ENCODE assay signal across 1 cellular context in the genomic region with DNA sequence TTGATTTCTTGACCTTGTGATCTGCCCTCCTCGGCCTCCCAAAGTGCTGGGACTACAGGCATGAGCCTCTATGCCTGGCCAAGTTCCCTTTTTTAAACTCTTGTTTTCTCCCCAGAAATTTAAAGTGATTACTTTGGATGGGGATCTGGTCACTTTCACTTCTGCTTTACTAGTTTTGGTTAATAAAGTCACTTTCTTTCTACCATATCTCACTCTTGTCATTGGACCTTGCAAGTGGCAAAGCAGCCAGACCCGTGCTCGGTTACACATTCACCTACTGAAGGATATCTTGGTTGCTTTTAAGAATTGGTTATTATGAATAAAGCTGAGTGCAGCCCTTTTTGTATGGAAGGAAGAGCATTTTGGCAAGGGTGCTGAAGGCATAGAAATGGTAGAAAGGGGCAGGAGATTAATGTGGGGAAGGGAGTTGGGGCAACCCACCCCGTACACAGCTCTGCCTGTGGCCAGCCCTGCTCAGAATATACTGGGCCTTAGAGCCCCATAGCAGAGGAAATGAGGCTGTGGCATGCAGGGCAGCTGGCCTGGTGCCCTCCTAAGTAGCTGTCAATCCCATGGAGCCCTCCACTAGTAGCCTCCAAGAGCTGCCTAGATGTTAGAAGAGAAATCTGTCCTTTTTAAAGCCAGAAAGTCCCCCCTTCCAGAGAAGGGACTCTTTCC.
TF ChIP-seq lines count a peak whose summit lies in the region.

No MANE protein-coding gene starts in this region.

TF ChIP-seq in GM12878, 131 proteins besides CTCF, POLR2A, EP300 and RAD21 (continued from another document and continues in another):
- TF ChIP-seq PAX8 (IDR thresholded peaks at IDR 0.05) (no peak), NR2C1 (IDR thresholded peaks at IDR 0.05) (no peak), RBBP5 (conservative IDR thresholded peaks at IDR 0.05) (no peak), WRNIP1 (IDR thresholded peaks at IDR 0.05; ENCODE audit: borderline replicate concordance, low read depth, low read length) (no peak), SUZ12 (IDR thresholded peaks at IDR 0.05; ENCODE audit: unreplicated experiment) (no peak), HDGF (IDR thresholded peaks at IDR 0.05) (no peak), MEF2A (IDR thresholded peaks at IDR 0.05; ENCODE audit: insufficient read depth, low read depth, low read length) (no peak), ZBED1 (IDR thresholded peaks at IDR 0.05; ENCODE audit: borderline replicate concordance) (no peak), IKZF2 (IDR thresholded peaks at IDR 0.05) (peak; percentile 100), IRF4 (IDR thresholded peaks at IDR 0.05; ENCODE audit: low read depth, low read length) (peak; percentile 83), SUPT20H (IDR thresholded peaks at IDR 0.05; ENCODE audit: borderline replicate concordance, control insufficient read depth, low read depth, low read length) (no peak), CHD1 (IDR thresholded peaks at IDR 0.05; ENCODE audit: low read depth, low read length) (no peak), RUNX3 (IDR thresholded peaks at IDR 0.05; ENCODE audit: low read length) (peak; percentile 74), SMAD1 (IDR thresholded peaks at IDR 0.05; ENCODE audit: low read depth, partially characterized antibody) (no peak), KAT2A (conservative IDR thresholded peaks at IDR 0.05; ENCODE audit: control insufficient read depth, low read depth, low read length) (no peak), EZH2 (IDR thresholded peaks at IDR 0.05; ENCODE audit: borderline replicate concordance, control insufficient read depth, low read depth, low read length) (no peak), RELA (IDR thresholded peaks at IDR 0.05; ENCODE audit: borderline replicate concordance, partially characterized antibody) (no peak), CBX3 (IDR thresholded peaks at IDR 0.05; ENCODE audit: borderline replicate concordance, low read depth) (no peak), CHD4 (IDR thresholded peaks at IDR 0.05) (no peak; the same call in 1 of the 2 replicates), MTA3 (IDR thresholded peaks at IDR 0.05; ENCODE audit: borderline replicate concordance, low read length) (0 out of 2 replicates have a peak, but pooled peaks have one; percentile 68), HDAC2 (IDR thresholded peaks at IDR 0.05) (no peak), RB1 (IDR thresholded peaks at IDR 0.05; ENCODE audit: borderline replicate concordance) (0 out of 2 replicates have a peak, but pooled peaks have one; percentile 13), NFYA (IDR thresholded peaks at IDR 0.05; ENCODE audit: borderline replicate concordance, low read depth, low read length) (no peak), YBX1 (IDR thresholded peaks at IDR 0.05) (no peak), GABPA (IDR thresholded peaks at IDR 0.05; ENCODE audit: low read depth) (no peak), KDM1A (IDR thresholded peaks at IDR 0.05; ENCODE audit: borderline replicate concordance) (no peak)
- TF ChIP-seq, protein P1, sequence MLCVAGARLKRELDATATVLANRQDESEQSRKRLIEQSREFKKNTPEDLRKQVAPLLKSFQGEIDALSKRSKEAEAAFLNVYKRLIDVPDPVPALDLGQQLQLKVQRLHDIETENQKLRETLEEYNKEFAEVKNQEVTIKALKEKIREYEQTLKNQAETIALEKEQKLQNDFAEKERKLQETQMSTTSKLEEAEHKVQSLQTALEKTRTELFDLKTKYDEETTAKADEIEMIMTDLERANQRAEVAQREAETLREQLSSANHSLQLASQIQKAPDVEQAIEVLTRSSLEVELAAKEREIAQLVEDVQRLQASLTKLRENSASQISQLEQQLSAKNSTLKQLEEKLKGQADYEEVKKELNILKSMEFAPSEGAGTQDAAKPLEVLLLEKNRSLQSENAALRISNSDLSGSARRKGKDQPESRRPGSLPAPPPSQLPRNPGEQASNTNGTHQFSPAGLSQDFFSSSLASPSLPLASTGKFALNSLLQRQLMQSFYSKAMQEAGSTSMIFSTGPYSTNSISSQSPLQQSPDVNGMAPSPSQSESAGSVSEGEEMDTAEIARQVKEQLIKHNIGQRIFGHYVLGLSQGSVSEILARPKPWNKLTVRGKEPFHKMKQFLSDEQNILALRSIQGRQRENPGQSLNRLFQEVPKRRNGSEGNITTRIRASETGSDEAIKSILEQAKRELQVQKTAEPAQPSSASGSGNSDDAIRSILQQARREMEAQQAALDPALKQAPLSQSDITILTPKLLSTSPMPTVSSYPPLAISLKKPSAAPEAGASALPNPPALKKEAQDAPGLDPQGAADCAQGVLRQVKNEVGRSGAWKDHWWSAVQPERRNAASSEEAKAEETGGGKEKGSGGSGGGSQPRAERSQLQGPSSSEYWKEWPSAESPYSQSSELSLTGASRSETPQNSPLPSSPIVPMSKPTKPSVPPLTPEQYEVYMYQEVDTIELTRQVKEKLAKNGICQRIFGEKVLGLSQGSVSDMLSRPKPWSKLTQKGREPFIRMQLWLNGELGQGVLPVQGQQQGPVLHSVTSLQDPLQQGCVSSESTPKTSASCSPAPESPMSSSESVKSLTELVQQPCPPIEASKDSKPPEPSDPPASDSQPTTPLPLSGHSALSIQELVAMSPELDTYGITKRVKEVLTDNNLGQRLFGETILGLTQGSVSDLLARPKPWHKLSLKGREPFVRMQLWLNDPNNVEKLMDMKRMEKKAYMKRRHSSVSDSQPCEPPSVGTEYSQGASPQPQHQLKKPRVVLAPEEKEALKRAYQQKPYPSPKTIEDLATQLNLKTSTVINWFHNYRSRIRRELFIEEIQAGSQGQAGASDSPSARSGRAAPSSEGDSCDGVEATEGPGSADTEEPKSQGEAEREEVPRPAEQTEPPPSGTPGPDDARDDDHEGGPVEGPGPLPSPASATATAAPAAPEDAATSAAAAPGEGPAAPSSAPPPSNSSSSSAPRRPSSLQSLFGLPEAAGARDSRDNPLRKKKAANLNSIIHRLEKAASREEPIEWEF (IDR thresholded peaks at IDR 0.05; ENCODE audit: insufficient replicate concordance, low read depth, low read length), result peak; percentile 71
- TF ChIP-seq, protein P2, sequence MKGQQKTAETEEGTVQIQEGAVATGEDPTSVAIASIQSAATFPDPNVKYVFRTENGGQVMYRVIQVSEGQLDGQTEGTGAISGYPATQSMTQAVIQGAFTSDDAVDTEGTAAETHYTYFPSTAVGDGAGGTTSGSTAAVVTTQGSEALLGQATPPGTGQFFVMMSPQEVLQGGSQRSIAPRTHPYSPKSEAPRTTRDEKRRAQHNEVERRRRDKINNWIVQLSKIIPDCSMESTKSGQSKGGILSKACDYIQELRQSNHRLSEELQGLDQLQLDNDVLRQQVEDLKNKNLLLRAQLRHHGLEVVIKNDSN (IDR thresholded peaks at IDR 0.05; ENCODE audit: borderline replicate concordance, extremely low read length, insufficient read depth, low read depth, low read length), result no peak
- TF ChIP-seq, protein P3, sequence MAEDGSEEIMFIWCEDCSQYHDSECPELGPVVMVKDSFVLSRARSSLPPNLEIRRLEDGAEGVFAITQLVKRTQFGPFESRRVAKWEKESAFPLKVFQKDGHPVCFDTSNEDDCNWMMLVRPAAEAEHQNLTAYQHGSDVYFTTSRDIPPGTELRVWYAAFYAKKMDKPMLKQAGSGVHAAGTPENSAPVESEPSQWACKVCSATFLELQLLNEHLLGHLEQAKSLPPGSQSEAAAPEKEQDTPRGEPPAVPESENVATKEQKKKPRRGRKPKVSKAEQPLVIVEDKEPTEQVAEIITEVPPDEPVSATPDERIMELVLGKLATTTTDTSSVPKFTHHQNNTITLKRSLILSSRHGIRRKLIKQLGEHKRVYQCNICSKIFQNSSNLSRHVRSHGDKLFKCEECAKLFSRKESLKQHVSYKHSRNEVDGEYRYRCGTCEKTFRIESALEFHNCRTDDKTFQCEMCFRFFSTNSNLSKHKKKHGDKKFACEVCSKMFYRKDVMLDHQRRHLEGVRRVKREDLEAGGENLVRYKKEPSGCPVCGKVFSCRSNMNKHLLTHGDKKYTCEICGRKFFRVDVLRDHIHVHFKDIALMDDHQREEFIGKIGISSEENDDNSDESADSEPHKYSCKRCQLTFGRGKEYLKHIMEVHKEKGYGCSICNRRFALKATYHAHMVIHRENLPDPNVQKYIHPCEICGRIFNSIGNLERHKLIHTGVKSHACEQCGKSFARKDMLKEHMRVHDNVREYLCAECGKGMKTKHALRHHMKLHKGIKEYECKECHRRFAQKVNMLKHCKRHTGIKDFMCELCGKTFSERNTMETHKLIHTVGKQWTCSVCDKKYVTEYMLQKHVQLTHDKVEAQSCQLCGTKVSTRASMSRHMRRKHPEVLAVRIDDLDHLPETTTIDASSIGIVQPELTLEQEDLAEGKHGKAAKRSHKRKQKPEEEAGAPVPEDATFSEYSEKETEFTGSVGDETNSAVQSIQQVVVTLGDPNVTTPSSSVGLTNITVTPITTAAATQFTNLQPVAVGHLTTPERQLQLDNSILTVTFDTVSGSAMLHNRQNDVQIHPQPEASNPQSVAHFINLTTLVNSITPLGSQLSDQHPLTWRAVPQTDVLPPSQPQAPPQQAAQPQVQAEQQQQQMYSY (CRISPR knock-in tag; IDR thresholded peaks at IDR 0.05), result no peak
- TF ChIP-seq, protein P4, sequence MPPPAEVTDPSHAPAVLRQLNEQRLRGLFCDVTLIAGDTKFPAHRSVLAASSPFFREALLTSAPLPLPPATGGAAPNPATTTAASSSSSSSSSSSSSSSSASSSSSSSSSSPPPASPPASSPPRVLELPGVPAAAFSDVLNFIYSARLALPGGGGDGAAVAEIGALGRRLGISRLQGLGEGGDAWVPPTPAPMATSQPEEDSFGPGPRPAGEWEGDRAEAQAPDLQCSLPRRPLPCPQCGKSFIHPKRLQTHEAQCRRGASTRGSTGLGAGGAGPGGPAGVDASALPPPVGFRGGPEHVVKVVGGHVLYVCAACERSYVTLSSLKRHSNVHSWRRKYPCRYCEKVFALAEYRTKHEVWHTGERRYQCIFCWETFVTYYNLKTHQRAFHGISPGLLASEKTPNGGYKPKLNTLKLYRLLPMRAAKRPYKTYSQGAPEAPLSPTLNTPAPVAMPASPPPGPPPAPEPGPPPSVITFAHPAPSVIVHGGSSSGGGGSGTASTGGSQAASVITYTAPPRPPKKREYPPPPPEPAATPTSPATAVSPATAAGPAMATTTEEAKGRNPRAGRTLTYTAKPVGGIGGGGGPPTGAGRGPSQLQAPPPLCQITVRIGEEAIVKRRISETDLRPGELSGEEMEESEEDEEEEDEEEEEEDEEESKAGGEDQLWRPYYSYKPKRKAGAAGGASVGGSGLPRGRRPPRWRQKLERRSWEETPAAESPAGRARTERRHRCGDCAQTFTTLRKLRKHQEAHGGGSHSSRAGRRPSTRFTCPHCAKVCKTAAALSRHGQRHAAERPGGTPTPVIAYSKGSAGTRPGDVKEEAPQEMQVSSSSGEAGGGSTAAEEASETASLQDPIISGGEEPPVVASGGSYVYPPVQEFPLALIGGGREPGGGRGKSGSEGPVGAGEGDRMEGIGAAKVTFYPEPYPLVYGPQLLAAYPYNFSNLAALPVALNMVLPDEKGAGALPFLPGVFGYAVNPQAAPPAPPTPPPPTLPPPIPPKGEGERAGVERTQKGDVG (CRISPR knock-in tag; IDR thresholded peaks at IDR 0.05), result no peak
- TF ChIP-seq, protein P5, sequence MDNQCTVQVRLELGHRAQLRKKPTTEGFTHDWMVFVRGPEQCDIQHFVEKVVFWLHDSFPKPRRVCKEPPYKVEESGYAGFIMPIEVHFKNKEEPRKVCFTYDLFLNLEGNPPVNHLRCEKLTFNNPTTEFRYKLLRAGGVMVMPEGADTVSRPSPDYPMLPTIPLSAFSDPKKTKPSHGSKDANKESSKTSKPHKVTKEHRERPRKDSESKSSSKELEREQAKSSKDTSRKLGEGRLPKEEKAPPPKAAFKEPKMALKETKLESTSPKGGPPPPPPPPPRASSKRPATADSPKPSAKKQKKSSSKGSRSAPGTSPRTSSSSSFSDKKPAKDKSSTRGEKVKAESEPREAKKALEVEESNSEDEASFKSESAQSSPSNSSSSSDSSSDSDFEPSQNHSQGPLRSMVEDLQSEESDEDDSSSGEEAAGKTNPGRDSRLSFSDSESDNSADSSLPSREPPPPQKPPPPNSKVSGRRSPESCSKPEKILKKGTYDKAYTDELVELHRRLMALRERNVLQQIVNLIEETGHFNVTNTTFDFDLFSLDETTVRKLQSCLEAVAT (IDR thresholded peaks at IDR 0.05), result peak; percentile 62; the same call in 1 of the 2 replicates
- TF ChIP-seq, protein P6, sequence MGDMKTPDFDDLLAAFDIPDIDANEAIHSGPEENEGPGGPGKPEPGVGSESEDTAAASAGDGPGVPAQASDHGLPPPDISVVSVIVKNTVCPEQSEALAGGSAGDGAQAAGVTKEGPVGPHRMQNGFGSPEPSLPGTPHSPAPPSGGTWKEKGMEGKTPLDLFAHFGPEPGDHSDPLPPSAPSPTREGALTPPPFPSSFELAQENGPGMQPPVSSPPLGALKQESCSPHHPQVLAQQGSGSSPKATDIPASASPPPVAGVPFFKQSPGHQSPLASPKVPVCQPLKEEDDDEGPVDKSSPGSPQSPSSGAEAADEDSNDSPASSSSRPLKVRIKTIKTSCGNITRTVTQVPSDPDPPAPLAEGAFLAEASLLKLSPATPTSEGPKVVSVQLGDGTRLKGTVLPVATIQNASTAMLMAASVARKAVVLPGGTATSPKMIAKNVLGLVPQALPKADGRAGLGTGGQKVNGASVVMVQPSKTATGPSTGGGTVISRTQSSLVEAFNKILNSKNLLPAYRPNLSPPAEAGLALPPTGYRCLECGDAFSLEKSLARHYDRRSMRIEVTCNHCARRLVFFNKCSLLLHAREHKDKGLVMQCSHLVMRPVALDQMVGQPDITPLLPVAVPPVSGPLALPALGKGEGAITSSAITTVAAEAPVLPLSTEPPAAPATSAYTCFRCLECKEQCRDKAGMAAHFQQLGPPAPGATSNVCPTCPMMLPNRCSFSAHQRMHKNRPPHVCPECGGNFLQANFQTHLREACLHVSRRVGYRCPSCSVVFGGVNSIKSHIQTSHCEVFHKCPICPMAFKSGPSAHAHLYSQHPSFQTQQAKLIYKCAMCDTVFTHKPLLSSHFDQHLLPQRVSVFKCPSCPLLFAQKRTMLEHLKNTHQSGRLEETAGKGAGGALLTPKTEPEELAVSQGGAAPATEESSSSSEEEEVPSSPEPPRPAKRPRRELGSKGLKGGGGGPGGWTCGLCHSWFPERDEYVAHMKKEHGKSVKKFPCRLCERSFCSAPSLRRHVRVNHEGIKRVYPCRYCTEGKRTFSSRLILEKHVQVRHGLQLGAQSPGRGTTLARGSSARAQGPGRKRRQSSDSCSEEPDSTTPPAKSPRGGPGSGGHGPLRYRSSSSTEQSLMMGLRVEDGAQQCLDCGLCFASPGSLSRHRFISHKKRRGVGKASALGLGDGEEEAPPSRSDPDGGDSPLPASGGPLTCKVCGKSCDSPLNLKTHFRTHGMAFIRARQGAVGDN (IDR thresholded peaks at IDR 0.05), result no peak; the same call in 1 of the 2 replicates
- TF ChIP-seq, protein P7, sequence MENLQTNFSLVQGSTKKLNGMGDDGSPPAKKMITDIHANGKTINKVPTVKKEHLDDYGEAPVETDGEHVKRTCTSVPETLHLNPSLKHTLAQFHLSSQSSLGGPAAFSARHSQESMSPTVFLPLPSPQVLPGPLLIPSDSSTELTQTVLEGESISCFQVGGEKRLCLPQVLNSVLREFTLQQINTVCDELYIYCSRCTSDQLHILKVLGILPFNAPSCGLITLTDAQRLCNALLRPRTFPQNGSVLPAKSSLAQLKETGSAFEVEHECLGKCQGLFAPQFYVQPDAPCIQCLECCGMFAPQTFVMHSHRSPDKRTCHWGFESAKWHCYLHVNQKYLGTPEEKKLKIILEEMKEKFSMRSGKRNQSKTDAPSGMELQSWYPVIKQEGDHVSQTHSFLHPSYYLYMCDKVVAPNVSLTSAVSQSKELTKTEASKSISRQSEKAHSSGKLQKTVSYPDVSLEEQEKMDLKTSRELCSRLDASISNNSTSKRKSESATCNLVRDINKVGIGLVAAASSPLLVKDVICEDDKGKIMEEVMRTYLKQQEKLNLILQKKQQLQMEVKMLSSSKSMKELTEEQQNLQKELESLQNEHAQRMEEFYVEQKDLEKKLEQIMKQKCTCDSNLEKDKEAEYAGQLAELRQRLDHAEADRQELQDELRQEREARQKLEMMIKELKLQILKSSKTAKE (IDR thresholded peaks at IDR 0.05; ENCODE audit: low read depth, poor library complexity, severe bottlenecking), result peak; percentile 85
